Comparison of ENCODE assay signal across 12 cellular contexts in the genomic region with DNA sequence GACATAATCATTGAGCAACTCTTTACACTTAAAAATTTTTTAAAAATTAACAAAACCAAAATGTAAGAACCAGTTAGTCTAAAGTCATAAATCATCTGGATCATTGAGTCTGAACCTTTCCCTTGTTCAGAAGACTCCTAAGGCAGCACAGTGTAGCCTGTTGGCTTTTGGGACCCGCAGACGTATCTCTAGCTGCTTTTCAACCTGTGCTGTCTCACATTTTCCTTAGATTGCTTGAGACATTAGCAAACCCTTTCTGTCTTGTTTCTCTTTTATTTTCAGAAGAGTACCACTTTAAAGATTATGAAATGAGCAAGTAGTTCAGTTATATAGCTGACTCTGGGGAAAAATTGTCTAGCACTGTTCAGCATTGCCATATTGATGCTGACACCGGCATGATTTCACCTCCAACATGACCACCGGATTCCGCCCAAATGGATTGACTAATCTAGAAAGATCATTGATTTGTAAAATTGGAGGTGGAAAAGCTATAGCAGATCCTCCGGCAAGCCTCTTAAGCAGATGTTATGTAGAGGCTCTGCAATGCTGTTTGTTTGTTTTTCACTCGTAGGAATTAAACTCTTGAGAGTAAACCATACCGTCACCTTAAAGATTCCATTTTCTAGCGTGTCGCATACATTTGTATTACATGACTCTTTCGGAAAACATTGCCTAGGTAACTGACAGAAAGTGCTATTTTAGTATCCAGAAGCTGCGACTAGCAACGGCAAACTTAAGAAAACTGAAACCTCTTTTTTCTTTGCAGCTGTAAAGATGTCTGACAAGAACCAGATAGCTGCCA. TPM values are rescaled to one million over a fixed set of nuclear protein-coding genes. Genes with fewer than 3 reads are reported as not detected.
DNase-seq lines count a peak whose midpoint lies in the region; ATAC-seq, FAIRE-seq and TF ChIP-seq lines count a peak whose summit lies in the region.
"Had no signal": no experiment of that assay in that cellular context is flagged by ENCODE, and none has a peak within 500 bp of the region (broad histone marks: within the 10 kb centered on the region; RNA-seq: fewer than 3 reads in every experiment).

No MANE protein-coding gene starts in this region.

- H3K9me3 ChIP-seq in astrocyte (ENCODE audit: insufficient read depth, low read depth, low read length) (no peaks in the 10 kb centered on the region), spleen (no peaks in the 10 kb centered on the region)
- H3K9me3 ChIP-seq: right atrium auricular region had no signal

- H3K4me3 Mint-ChIP-seq in activated T-cell treated with anti-CD3 and anti-CD28 coated beads, Interleukin-2, amount 50 U/mL, for 4 hours = peak overlapping the region; percentile 51
- H3K4me3 Mint-ChIP-seq in HFFc6 = peak overlapping the region; percentile 66
- no peak overlapping the region for H3K4me3 Mint-ChIP-seq in astrocyte (ENCODE audit: unreplicated experiment)

- TF ChIP-seq CTCF in HFFc6 (IDR thresholded peaks at IDR 0.05) (no peak), astrocyte (IDR thresholded peaks at IDR 0.05; ENCODE audit: insufficient read depth, low read depth, low read length) (no peak), spleen (IDR thresholded peaks at IDR 0.05 in 8 of 11, conservative IDR thresholded peaks at IDR 0.05 in 3 of 11) (no peak)

- H3K36me3 ChIP-seq in astrocyte (ENCODE audit: insufficient read depth, low read length) = no peaks in the 10 kb centered on the region
- H3K36me3 ChIP-seq in spleen = peaks cover 0 to 62% (median 18%) of the 10 kb centered on the region in 6 donors
- H3K36me3 ChIP-seq: right atrium auricular region had no signal

- H3K27ac Mint-ChIP-seq in HFFc6 (peak overlapping the region; percentile 29), astrocyte (ENCODE audit: unreplicated experiment) (no peak overlapping the region)

- no peaks in the 10 kb centered on the region for H3K9me3 Mint-ChIP-seq in activated T-cell treated with anti-CD3 and anti-CD28 coated beads, Interleukin-2, amount 50 U/mL, for 4 hours
- H3K9me3 Mint-ChIP-seq in HFFc6 (no peaks in the 10 kb centered on the region), astrocyte (ENCODE audit: unreplicated experiment) (no peaks in the 10 kb centered on the region)

- no peaks in the 10 kb centered on the region for H3K27me3 Mint-ChIP-seq in activated T-cell treated with anti-CD3 and anti-CD28 coated beads, Interleukin-2, amount 50 U/mL, for 4 hours (ENCODE audit: low read depth)
- H3K27me3 Mint-ChIP-seq in HFFc6 (ENCODE audit: insufficient read depth) (no peaks in the 10 kb centered on the region), astrocyte (ENCODE audit: low read depth, unreplicated experiment) (no peaks in the 10 kb centered on the region)

- no peak overlapping the region for H3K4me2 ChIP-seq in astrocyte (ENCODE audit: low read length)

- no peaks in the 10 kb centered on the region for H4K20me1 ChIP-seq in astrocyte (ENCODE audit: insufficient read depth, low read length)

- no peak overlapping the region for H2AFZ ChIP-seq in astrocyte (ENCODE audit: low read depth, low read length)

- H3K4me3 ChIP-seq in astrocyte (ENCODE audit: insufficient read depth, low read depth, low read length) (no peak overlapping the region), spleen (peak overlapping the region in 1 of 8 donors; percentile 8)
- H3K4me3 ChIP-seq: right atrium auricular region had no signal

- no peak overlapping the region for H3K9ac ChIP-seq in astrocyte (ENCODE audit: low read length)

- peaks cover 12% of the 10 kb centered on the region for H3K36me3 Mint-ChIP-seq in activated T-cell treated with anti-CD3 and anti-CD28 coated beads, Interleukin-2, amount 50 U/mL, for 4 hours (ENCODE audit: insufficient read depth)
- H3K36me3 Mint-ChIP-seq in HFFc6 (ENCODE audit: low read depth) (peaks cover 5% of the 10 kb centered on the region), astrocyte (ENCODE audit: low read depth, unreplicated experiment) (peaks cover 5% of the 10 kb centered on the region)

- H3K27me3 ChIP-seq in astrocyte (ENCODE audit: insufficient read depth, low read length) (no peaks in the 10 kb centered on the region), spleen (replicated peaks in 1 of 7) (no peaks in the 10 kb centered on the region)
- H3K27me3 ChIP-seq: right atrium auricular region had no signal

- no peak for DNase-seq in activated T-cell treated with anti-CD3 and anti-CD28 coated beads, Interleukin-2, amount 50 U/mL, for 4 hours
- DNase-seq in activated T-cell treated with anti-CD3 and anti-CD28 coated beads, Interleukin-2, amount 50 U/mL, for 48 hours = no peak
- DNase-seq in HFFc6 (no peak), astrocyte (ENCODE audit: low read depth) (no peak), spleen (no peak), Kasumi-1 (lab: John Stamatoyannopoulos, UW) (no peak), DMS79 treated with DMSO at 0.1 percent for 48 hours (lab: John Stamatoyannopoulos, UW) (no peak)
- DNase-seq: NCI-H1048, NCI-H526 had no signal

- H3K79me2 ChIP-seq in astrocyte (ENCODE audit: insufficient read depth, low read length) = no peaks in the 10 kb centered on the region

- H3K4me1 ChIP-seq in astrocyte (ENCODE audit: insufficient read depth, low read length) (no peaks in the 10 kb centered on the region), spleen (peaks cover 0 to 9% (median 5%) of the 10 kb centered on the region in 6 donors)

- no peak overlapping the region for H3K27ac ChIP-seq in astrocyte (ENCODE audit: low read depth, low read length)
- peak overlapping the region in 6 of 8 donors; percentile 18 to 69 (median 54) for H3K27ac ChIP-seq in spleen
- H3K27ac ChIP-seq: right atrium auricular region had no signal

- intact Hi-C loops in spleen (cut with DNase I; ENCODE audit: low total_unique reads) = no loop called here

- peak; percentile 99 for FAIRE-seq in astrocyte (lab: Jason Lieb, UNC)
- FAIRE-seq: bronchial epithelial cell had no signal

- H3K4me1 Mint-ChIP-seq in activated T-cell treated with anti-CD3 and anti-CD28 coated beads, Interleukin-2, amount 50 U/mL, for 4 hours (ENCODE audit: low read depth) = peaks cover 16% of the 10 kb centered on the region
- H3K4me1 Mint-ChIP-seq in HFFc6 (ENCODE audit: low read depth) (peaks cover 37% of the 10 kb centered on the region), astrocyte (ENCODE audit: low read depth, unreplicated experiment) (peaks cover 8% of the 10 kb centered on the region)

- ATAC-seq in activated T-cell treated with anti-CD3 and anti-CD28 coated beads, Interleukin-2, amount 50 U/mL, for 4 hours = peak; percentile 51 to 63
- ATAC-seq in GM19467 (IDR thresholded peaks at IDR 0.05; ENCODE audit: unreplicated experiment) = no peak

- 70 to 84% (median 82%) methylated on average over 13 of the region's 13 CpGs for WGBS in spleen, 5 donors

- TF ChIP-seq POLR2A in spleen (IDR thresholded peaks at IDR 0.05) = no peak

RNA-seq across cellular contexts. Expression of gene TCEANC, which starts 9.0 kb away (rescaled TPM):
- 1 to 10 TPM; 1.4 to 2.2 (median 1.4) TPM for total RNA-seq in activated T-cell treated with anti-CD3 and anti-CD28 coated beads, Interleukin-2, amount 50 U/mL, for 4 hours
- total RNA-seq in HFFc6 (2021; fragmentation: NEBNext Ultra II Directional; extraction: Animal tissue kit (Norgen Biotek cat#: 25700)) = 1 to 10 TPM in 5 of 6 experiments, under 1 TPM in 1; 0.99 to 1.7 (median 1.1) TPM
- total RNA-seq in astrocyte (1.0 and 2.3 TPM in 2 replicates), spleen (10 to 100 TPM in 3 of 7 donors, 1 to 10 TPM in 4; 7.0 to 11.6 (median 8.8) TPM)
- polyA plus RNA-seq in spleen = 1 to 10 TPM; 2.6 to 3.7 (median 3.5) TPM

RNA-seq across cellular contexts. Expression of gene RAB9A, which starts 27.0 kb away (rescaled TPM):
- total RNA-seq in activated T-cell treated with anti-CD3 and anti-CD28 coated beads, Interleukin-2, amount 50 U/mL, for 4 hours = 10 to 100 TPM; 11.8 to 17.8 (median 17.3) TPM
- 10 to 100 TPM; 13.5 to 18.3 (median 15.1) TPM for total RNA-seq in HFFc6 (2021; fragmentation: NEBNext Ultra II Directional; extraction: Animal tissue kit (Norgen Biotek cat#: 25700))
- total RNA-seq in astrocyte (31.2 and 34.2 TPM in 2 replicates), spleen (10 to 100 TPM; 24.7 to 36.5 (median 30.7) TPM)
- 10 to 100 TPM; 20.3 to 24.1 (median 23.1) TPM for polyA plus RNA-seq in spleen
